ENCODE assay signal across 15 cellular contexts in genomic region chr12:58117667-58118066, GRCh38.
A peak's percentile ranks its signal among the peaks of the same experiment; 100 is the strongest.
DNase-seq lines count a peak whose midpoint lies in the region; TF ChIP-seq lines count a peak whose summit lies in the region.
"Had no signal": no experiment of that assay in that cellular context is flagged by ENCODE, and none has a peak within 500 bp of the region (broad histone marks: within the 10 kb centered on the region; RNA-seq: fewer than 3 reads in every experiment).

No MANE protein-coding gene starts in this region.

- H4K20me1 ChIP-seq in Karpas-422 (ENCODE audit: insufficient read depth, low read depth, low read length) (no peaks in the 10 kb centered on the region), osteoblast (ENCODE audit: insufficient read depth, low read length) (no peaks in the 10 kb centered on the region)

- H3K4me1 ChIP-seq in Karpas-422 (ENCODE audit: low read length) (no peaks in the 10 kb centered on the region), osteoblast (ENCODE audit: insufficient read depth, low read length) (no peaks in the 10 kb centered on the region), colonic mucosa (no peaks in the 10 kb centered on the region)

- H3K4me3 Mint-ChIP-seq in nephron progenitor cell = no peak overlapping the region
- H3K4me3 Mint-ChIP-seq: CD4-positive, alpha-beta memory T cell; H9 had no signal

- no peak overlapping the region for H3K4me3 ChIP-seq in Karpas-422 (ENCODE audit: low read length)
- H3K4me3 ChIP-seq in osteoblast (ENCODE audit: insufficient read depth, low read length) = no peak overlapping the region
- no peak overlapping the region for H3K4me3 ChIP-seq in colonic mucosa
- H3K4me3 ChIP-seq: GM12878, GM23248 had no signal

- no peaks in the 10 kb centered on the region for H3K9me2 ChIP-seq in Karpas-422 (replicated peaks; ENCODE audit: insufficient read depth, low read length)

- no peaks in the 10 kb centered on the region for H3K36me3 Mint-ChIP-seq in nephron progenitor cell (ENCODE audit: low read depth)
- H3K36me3 Mint-ChIP-seq: CD4-positive, alpha-beta memory T cell had no signal

- no peaks in the 10 kb centered on the region for H3K79me2 ChIP-seq in Karpas-422 (ENCODE audit: low read length)
- no peaks in the 10 kb centered on the region for H3K79me2 ChIP-seq in osteoblast (ENCODE audit: insufficient read depth, low read length)

- TF ChIP-seq CTCF in nephron progenitor cell (IDR thresholded peaks at IDR 0.05) (no peak), osteoblast (IDR thresholded peaks at IDR 0.05; ENCODE audit: extremely low read depth, low read depth, low read length) (no peak), colonic mucosa (IDR thresholded peaks at IDR 0.05) (no peak)

- H3K27me3 Mint-ChIP-seq in nephron progenitor cell (ENCODE audit: low read depth, poor library complexity) = no peaks in the 10 kb centered on the region

- DNase-seq in Karpas-422 (no peak), nephron progenitor cell (no peak), osteoblast (ENCODE audit: insufficient read length, low spot score, missing footprints) (peak; percentile 45), NCI-H446 treated with DMSO at 0.1 percent for 48 hours (lab: John Stamatoyannopoulos, UW) (no peak), colonic mucosa (no peak), activated gamma-delta T cell (lab: John Stamatoyannopoulos, UW) (no peak)
- DNase-seq in stimulated activated CD4-positive, alpha-beta T cell treated with anti-CD3 and anti-CD28 coated beads, Interleukin-4, amount 100 ng/mL, for 24 hours = no peak
- DNase-seq: C1 segment of cervical spinal cord; CD4-positive, alpha-beta memory T cell; COR-L47; EL; GDM1; GM23248; H9 had no signal

- H2AFZ ChIP-seq in Karpas-422 (ENCODE audit: low read length) (0 out of 2 replicates have a peak overlapping the region, but pooled peaks have one; percentile 0), osteoblast (ENCODE audit: low read length) (no peak overlapping the region)
- H2AFZ ChIP-seq: GM23248 had no signal

- no peaks in the 10 kb centered on the region for H3K27me3 ChIP-seq in Karpas-422 (ENCODE audit: low read length)
- no peaks in the 10 kb centered on the region for H3K27me3 ChIP-seq in osteoblast (ENCODE audit: insufficient read depth, low read length)
- H3K27me3 ChIP-seq in colonic mucosa = no peaks in the 10 kb centered on the region

- intact Hi-C loops in colonic mucosa (cut with DNase I) = no loop called here

- H3K27ac ChIP-seq in Karpas-422 (ENCODE audit: low read length) (no peak overlapping the region), osteoblast (ENCODE audit: low read depth, low read length) (no peak overlapping the region), colonic mucosa (no peak overlapping the region)
- H3K27ac ChIP-seq: GM23248 had no signal

- H3K27ac Mint-ChIP-seq in nephron progenitor cell = peak overlapping the region; percentile 55
- H3K27ac Mint-ChIP-seq: CD4-positive, alpha-beta memory T cell had no signal

- H3K9me3 Mint-ChIP-seq in nephron progenitor cell = peaks cover 22% of the 10 kb centered on the region

- H3K4me2 ChIP-seq in Karpas-422 (ENCODE audit: low read depth, low read length, poor library complexity, severe bottlenecking) = no peak overlapping the region
- H3K4me2 ChIP-seq in osteoblast (ENCODE audit: insufficient read depth, low read length) = no peak overlapping the region

- no peak overlapping the region for H3K9ac ChIP-seq in Karpas-422 (ENCODE audit: low read length)
- no peak overlapping the region for H3K9ac ChIP-seq in colonic mucosa (ENCODE audit: low read depth in 2 of 2, low read length in 2 of 2)
- H3K9ac ChIP-seq: GM23248 had no signal

- H3K36me3 ChIP-seq in Karpas-422 (ENCODE audit: insufficient read depth, low read length) (no peaks in the 10 kb centered on the region), osteoblast (ENCODE audit: insufficient read depth, low read length) (no peaks in the 10 kb centered on the region), colonic mucosa (no peaks in the 10 kb centered on the region)

- H3K9me3 ChIP-seq in Karpas-422 (ENCODE audit: low read length) (no peaks in the 10 kb centered on the region), osteoblast (ENCODE audit: low read depth, low read length) (no peaks in the 10 kb centered on the region), colonic mucosa (no peaks in the 10 kb centered on the region)

- H3K4me1 Mint-ChIP-seq in nephron progenitor cell = peaks cover 4% of the 10 kb centered on the region
- H3K4me1 Mint-ChIP-seq: CD4-positive, alpha-beta memory T cell had no signal
